ENCODE assay signal across 8 cellular contexts in genomic region chr3:101902041-101902440, GRCh38. TPM values are rescaled to one million over a fixed set of nuclear protein-coding genes. Genes with fewer than 3 reads are reported as not detected.
A peak's percentile ranks its signal among the peaks of the same experiment; 100 is the strongest.
DNase-seq lines count a peak whose midpoint lies in the region; ATAC-seq and TF ChIP-seq lines count a peak whose summit lies in the region.

No MANE protein-coding gene starts in this region.

- peaks cover 3% of the 10 kb centered on the region for H3K4me1 ChIP-seq in mesenchymal stem cell (ENCODE audit: control insufficient read depth, insufficient read depth, low read depth, low read length)

- no peak overlapping the region for H3K14ac ChIP-seq in mesenchymal stem cell (ENCODE audit: low read length in 2 of 2)

- H3K79me1 ChIP-seq in mesenchymal stem cell (replicated peaks; ENCODE audit: low read length, poor library complexity, severe bottlenecking) = no peaks in the 10 kb centered on the region

- H3K36me3 ChIP-seq in SU-DHL-6 (ENCODE audit: low read length) (no peaks in the 10 kb centered on the region), mesenchymal stem cell (ENCODE audit: control insufficient read depth in 1 of 2, insufficient read depth in 2 of 2, low read depth in 1 of 2, low read length in 2 of 2) (no peaks in the 10 kb centered on the region)

- peaks cover 14% of the 10 kb centered on the region for H3F3A ChIP-seq in SU-DHL-6 (ENCODE audit: insufficient read depth)

- H3K27ac ChIP-seq in SU-DHL-6 (ENCODE audit: low read depth, low read length) (peak overlapping the region; percentile 95; the same call in 1 of the 2 replicates), mesenchymal stem cell (ENCODE audit: low read length, poor library complexity, severe bottlenecking) (peak overlapping the region; percentile 87), caudate nucleus (ENCODE audit: low read depth, low read length) (no peak overlapping the region)

- no peaks in the 10 kb centered on the region for H4K20me1 ChIP-seq in SU-DHL-6 (ENCODE audit: low read depth, low read length)

- H3K9ac ChIP-seq in SU-DHL-6 (ENCODE audit: low read length) (no peak overlapping the region), mesenchymal stem cell (ENCODE audit: low read length) (peak overlapping the region; percentile 79)

- TF ChIP-seq CTCF in GM12865 (IDR thresholded peaks at IDR 0.05; ENCODE audit: insufficient read depth, low read depth, low read length, missing control alignments) (no peak), SU-DHL-6 (IDR thresholded peaks at IDR 0.05; ENCODE audit: insufficient read depth, low read length, poor library complexity, severe bottlenecking) (no peak)

- H3K23ac ChIP-seq in mesenchymal stem cell (ENCODE audit: low read length in 2 of 2) = no peak overlapping the region

- H3K4ac ChIP-seq in mesenchymal stem cell (ENCODE audit: low read depth in 1 of 2, low read length in 2 of 2) = no peak overlapping the region

- peak overlapping the region; percentile 50 for H2AK5ac ChIP-seq in mesenchymal stem cell (ENCODE audit: low read length, severe bottlenecking)

- H4K8ac ChIP-seq in mesenchymal stem cell (ENCODE audit: low read length) = peak overlapping the region; percentile 33

- H3K4me2 ChIP-seq in SU-DHL-6 (ENCODE audit: low read depth, low read length, poor library complexity, severe bottlenecking) (no peak overlapping the region), mesenchymal stem cell (ENCODE audit: low read length, poor library complexity, severe bottlenecking) (no peak overlapping the region)

- ATAC-seq in HG02610 (IDR thresholded peaks at IDR 0.05; ENCODE audit: unreplicated experiment) = peak; percentile 69

- H3K4me3 ChIP-seq in GM12865 (ENCODE audit: low read depth, low read length) (no peak overlapping the region), SU-DHL-6 (ENCODE audit: insufficient read depth, low read length, poor library complexity, severe bottlenecking) (no peak overlapping the region), mesenchymal stem cell (ENCODE audit: insufficient read depth in 1 of 2, low read depth in 1 of 2, low read length in 2 of 2) (no peak overlapping the region)

- no peak overlapping the region for H2BK5ac ChIP-seq in mesenchymal stem cell (ENCODE audit: low read depth, low read length, poor library complexity, severe bottlenecking)

- no peaks in the 10 kb centered on the region for H3K79me2 ChIP-seq in SU-DHL-6 (ENCODE audit: insufficient read depth, low read length)

- no peaks in the 10 kb centered on the region for H3K9me2 ChIP-seq in SU-DHL-6 (replicated peaks; ENCODE audit: insufficient read depth, low read length)

- no peaks in the 10 kb centered on the region for H3K27me3 ChIP-seq in SU-DHL-6 (ENCODE audit: low read length)
- H3K27me3 ChIP-seq in mesenchymal stem cell (ENCODE audit: control insufficient read depth in 1 of 2, insufficient read depth in 1 of 2, low read length in 2 of 2) = no peaks in the 10 kb centered on the region

- H4K91ac ChIP-seq in mesenchymal stem cell (ENCODE audit: low read length) = no peak overlapping the region

- H2BK12ac ChIP-seq in mesenchymal stem cell (ENCODE audit: low read length in 2 of 2) = no peak overlapping the region

- peak overlapping the region in 1 of 2 experiments; percentile 48 for H3K18ac ChIP-seq in mesenchymal stem cell (ENCODE audit: low read depth in 1 of 2, low read length in 2 of 2)

- H2AFZ ChIP-seq in SU-DHL-6 (ENCODE audit: low read depth, low read length, severe bottlenecking) (no peak overlapping the region), mesenchymal stem cell (ENCODE audit: low read depth, low read length) (no peak overlapping the region)

- WGBS in mesenchymal stem cell = 0% methylated on average over 1 of the region's 1 CpG

- H2BK15ac ChIP-seq in mesenchymal stem cell (ENCODE audit: low read depth, poor library complexity, severe bottlenecking) = no peak overlapping the region

- peak; percentile 47 for DNase-seq in GM12865 (ENCODE audit: low read depth)
- peak; percentile 96 for DNase-seq in mesenchymal stem cell
- DNase-seq in NCI-H526 treated with DMSO at 0.1 percent for 48 hours (lab: John Stamatoyannopoulos, UW) = no peak
- DNase-seq in NK-92 treated with Interleukin-12 subunit alpha and Interleukin-12 subunit beta, amount 100 ng/mL, for 24 hours (lab: John Stamatoyannopoulos, UW) = no peak
- DNase-seq in caudate nucleus (lab: John Stamatoyannopoulos, UW) = no peak
- no peak for DNase-seq in mucosa of gallbladder (ENCODE audit: low spot score)

- peaks cover 4% of the 10 kb centered on the region; the same call in 1 of the 2 replicates for H3K9me3 ChIP-seq in SU-DHL-6 (ENCODE audit: insufficient read depth, low read length)
- H3K9me3 ChIP-seq in mesenchymal stem cell (ENCODE audit: control insufficient read depth, low read length) = no peaks in the 10 kb centered on the region

- H2BK120ac ChIP-seq in mesenchymal stem cell (ENCODE audit: low read depth, low read length) = no peak overlapping the region

RNA-seq across cellular contexts. Expression of gene NFKBIZ, which starts 52.7 kb away (rescaled TPM):
- 44.7 TPM for polyA plus RNA-seq in mesenchymal stem cell (2013, experiment 1 of 2)
- polyA plus RNA-seq in mesenchymal stem cell (2013, experiment 2 of 2) = 39.9 TPM
- total RNA-seq in mucosa of gallbladder = 190 TPM

Comparison
In these comparisons a context has a peak if more than half of its experiments do, and no peak if none do; other contexts are left out.
1. DNase-seq: peak in GM12865 (single experiment) and mesenchymal stem cell (single experiment); none in NCI-H526 treated with DMSO at 0.1 percent for 48 hours (single experiment), NK-92 treated with Interleukin-12 subunit alpha and Interleukin-12 subunit beta, amount 100 ng/mL, for 24 hours (single experiment), caudate nucleus (0 of 61) and mucosa of gallbladder (single experiment).